Comparison of ENCODE assay signal across 1 cellular context in the genomic region with DNA sequence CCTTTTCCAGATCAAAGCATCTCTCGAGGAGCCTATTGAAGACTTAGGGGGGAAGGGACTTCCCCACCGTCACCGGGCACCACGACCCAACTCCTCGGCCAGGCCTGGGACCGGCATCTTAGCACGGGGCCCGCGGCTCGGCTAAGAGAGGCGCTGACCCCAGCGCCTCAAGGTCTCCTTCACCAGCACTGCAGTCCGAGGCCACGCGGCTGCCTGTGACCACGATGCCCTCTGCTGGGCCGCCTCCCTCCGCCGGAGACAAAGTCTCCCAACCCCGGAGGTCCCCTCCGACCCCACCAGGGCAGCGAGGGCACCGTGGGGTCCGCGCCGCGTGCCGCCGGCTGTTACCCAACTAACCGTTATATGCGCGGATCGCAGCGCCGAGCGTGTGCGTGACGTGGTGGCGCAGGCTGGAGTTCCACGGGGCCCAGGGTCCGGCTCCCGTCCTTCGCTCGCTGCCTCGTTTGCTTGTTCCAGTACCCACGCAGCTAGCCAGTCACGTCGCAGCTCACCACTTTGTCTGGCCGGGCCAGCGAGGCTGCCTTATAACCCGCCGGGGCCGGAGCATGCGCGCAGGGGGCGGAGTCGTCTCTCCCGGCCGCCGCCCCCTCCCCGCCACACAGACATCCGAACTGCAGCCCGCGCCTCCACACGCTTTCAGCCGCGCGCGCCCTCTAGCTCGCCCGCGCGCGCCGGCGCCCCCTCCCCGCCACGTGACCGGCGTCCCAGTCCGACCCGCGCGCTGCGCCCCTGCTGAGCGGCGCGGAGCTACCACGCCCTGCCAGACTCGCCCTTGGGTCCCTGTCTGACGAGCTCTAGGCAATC.
TF ChIP-seq lines count a peak whose summit lies in the region.

A gene with protein sequence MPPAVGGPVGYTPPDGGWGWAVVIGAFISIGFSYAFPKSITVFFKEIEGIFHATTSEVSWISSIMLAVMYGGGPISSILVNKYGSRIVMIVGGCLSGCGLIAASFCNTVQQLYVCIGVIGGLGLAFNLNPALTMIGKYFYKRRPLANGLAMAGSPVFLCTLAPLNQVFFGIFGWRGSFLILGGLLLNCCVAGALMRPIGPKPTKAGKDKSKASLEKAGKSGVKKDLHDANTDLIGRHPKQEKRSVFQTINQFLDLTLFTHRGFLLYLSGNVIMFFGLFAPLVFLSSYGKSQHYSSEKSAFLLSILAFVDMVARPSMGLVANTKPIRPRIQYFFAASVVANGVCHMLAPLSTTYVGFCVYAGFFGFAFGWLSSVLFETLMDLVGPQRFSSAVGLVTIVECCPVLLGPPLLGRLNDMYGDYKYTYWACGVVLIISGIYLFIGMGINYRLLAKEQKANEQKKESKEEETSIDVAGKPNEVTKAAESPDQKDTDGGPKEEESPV (minus strand): TSS at position 519 of the 825 bp plus-strand sequence. CDS start 26,888 bp downstream, outside the sequence.

TF ChIP-seq in HEK293, 187 proteins besides CTCF, POLR2A, EP300 and RAD21 (continued from another document):
- TF ChIP-seq, protein P1, sequence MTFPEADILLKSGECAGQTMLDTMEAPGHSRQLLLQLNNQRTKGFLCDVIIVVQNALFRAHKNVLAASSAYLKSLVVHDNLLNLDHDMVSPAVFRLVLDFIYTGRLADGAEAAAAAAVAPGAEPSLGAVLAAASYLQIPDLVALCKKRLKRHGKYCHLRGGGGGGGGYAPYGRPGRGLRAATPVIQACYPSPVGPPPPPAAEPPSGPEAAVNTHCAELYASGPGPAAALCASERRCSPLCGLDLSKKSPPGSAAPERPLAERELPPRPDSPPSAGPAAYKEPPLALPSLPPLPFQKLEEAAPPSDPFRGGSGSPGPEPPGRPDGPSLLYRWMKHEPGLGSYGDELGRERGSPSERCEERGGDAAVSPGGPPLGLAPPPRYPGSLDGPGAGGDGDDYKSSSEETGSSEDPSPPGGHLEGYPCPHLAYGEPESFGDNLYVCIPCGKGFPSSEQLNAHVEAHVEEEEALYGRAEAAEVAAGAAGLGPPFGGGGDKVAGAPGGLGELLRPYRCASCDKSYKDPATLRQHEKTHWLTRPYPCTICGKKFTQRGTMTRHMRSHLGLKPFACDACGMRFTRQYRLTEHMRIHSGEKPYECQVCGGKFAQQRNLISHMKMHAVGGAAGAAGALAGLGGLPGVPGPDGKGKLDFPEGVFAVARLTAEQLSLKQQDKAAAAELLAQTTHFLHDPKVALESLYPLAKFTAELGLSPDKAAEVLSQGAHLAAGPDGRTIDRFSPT (tag by site-specific recombination; IDR thresholded peaks at IDR 0.05), result peak; percentile 79
- TF ChIP-seq, protein P2, sequence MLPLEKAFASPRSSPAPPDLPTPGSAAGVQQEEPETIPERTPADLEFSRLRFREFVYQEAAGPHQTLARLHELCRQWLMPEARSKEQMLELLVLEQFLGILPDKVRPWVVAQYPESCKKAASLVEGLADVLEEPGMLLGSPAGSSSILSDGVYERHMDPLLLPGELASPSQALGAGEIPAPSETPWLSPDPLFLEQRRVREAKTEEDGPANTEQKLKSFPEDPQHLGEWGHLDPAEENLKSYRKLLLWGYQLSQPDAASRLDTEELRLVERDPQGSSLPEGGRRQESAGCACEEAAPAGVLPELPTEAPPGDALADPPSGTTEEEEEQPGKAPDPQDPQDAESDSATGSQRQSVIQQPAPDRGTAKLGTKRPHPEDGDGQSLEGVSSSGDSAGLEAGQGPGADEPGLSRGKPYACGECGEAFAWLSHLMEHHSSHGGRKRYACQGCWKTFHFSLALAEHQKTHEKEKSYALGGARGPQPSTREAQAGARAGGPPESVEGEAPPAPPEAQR (tag by site-specific recombination; IDR thresholded peaks at IDR 0.05), result no peak
- TF ChIP-seq SETDB1 (IDR thresholded peaks at IDR 0.05; ENCODE audit: insufficient read length, low read length) (no peak), ZNF670 (tag by site-specific recombination; IDR thresholded peaks at IDR 0.05; ENCODE audit: low read depth) (no peak), ZNF785 (tag by site-specific recombination; IDR thresholded peaks at IDR 0.05) (0 out of 2 replicates have a peak, but pooled peaks have one; percentile 61), ZSCAN23 (tag by site-specific recombination; IDR thresholded peaks at IDR 0.05) (no peak), ZNF792 (tag by site-specific recombination; IDR thresholded peaks at IDR 0.05) (peak; percentile 74; the same call in 1 of the 2 replicates), ZNF394 (tag by site-specific recombination; IDR thresholded peaks at IDR 0.05; ENCODE audit: borderline replicate concordance) (0 out of 2 replicates have a peak, but pooled peaks have one; percentile 35), SP3 (tag by site-specific recombination; IDR thresholded peaks at IDR 0.05) (peak; percentile 73), ZNF23 (tag by site-specific recombination; IDR thresholded peaks at IDR 0.05; ENCODE audit: borderline replicate concordance) (no peak), ZNF202 (tag by site-specific recombination; IDR thresholded peaks at IDR 0.05; ENCODE audit: borderline replicate concordance) (no peak), ZNF10 (tag by site-specific recombination; IDR thresholded peaks at IDR 0.05) (no peak; the same call in 1 of the 2 replicates), EGR2 (tag by site-specific recombination; IDR thresholded peaks at IDR 0.05; ENCODE audit: low read depth) (peak; percentile 64), RBAK (tag by site-specific recombination; IDR thresholded peaks at IDR 0.05) (no peak), ZNF791 (tag by site-specific recombination; IDR thresholded peaks at IDR 0.05) (no peak), ZNF624 (tag by site-specific recombination; IDR thresholded peaks at IDR 0.05) (0 out of 2 replicates have a peak, but pooled peaks have one; percentile 77), ZNF37A (tag by site-specific recombination; IDR thresholded peaks at IDR 0.05) (no peak), ZNF830 (tag by site-specific recombination; IDR thresholded peaks at IDR 0.05; ENCODE audit: low read depth) (no peak), ZNF654 (tag by site-specific recombination; IDR thresholded peaks at IDR 0.05; ENCODE audit: low read depth) (no peak), HOXA7 (CRISPR knock-in tag; IDR thresholded peaks at IDR 0.05; ENCODE audit: borderline replicate concordance) (no peak), ZNF175 (tag by site-specific recombination; IDR thresholded peaks at IDR 0.05) (no peak)
- TF ChIP-seq, protein P3, sequence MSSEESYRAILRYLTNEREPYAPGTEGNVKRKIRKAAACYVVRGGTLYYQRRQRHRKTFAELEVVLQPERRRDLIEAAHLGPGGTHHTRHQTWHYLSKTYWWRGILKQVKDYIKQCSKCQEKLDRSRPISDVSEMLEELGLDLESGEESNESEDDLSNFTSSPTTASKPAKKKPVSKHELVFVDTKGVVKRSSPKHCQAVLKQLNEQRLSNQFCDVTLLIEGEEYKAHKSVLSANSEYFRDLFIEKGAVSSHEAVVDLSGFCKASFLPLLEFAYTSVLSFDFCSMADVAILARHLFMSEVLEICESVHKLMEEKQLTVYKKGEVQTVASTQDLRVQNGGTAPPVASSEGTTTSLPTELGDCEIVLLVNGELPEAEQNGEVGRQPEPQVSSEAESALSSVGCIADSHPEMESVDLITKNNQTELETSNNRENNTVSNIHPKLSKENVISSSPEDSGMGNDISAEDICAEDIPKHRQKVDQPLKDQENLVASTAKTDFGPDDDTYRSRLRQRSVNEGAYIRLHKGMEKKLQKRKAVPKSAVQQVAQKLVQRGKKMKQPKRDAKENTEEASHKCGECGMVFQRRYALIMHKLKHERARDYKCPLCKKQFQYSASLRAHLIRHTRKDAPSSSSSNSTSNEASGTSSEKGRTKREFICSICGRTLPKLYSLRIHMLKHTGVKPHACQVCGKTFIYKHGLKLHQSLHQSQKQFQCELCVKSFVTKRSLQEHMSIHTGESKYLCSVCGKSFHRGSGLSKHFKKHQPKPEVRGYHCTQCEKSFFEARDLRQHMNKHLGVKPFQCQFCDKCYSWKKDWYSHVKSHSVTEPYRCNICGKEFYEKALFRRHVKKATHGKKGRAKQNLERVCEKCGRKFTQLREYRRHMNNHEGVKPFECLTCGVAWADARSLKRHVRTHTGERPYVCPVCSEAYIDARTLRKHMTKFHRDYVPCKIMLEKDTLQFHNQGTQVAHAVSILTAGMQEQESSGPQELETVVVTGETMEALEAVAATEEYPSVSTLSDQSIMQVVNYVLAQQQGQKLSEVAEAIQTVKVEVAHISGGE (tag by site-specific recombination; conservative IDR thresholded peaks at IDR 0.05; ENCODE audit: low read depth), result 0 out of 2 replicates have a peak, but pooled peaks have one; percentile 28
- TF ChIP-seq, protein P4, sequence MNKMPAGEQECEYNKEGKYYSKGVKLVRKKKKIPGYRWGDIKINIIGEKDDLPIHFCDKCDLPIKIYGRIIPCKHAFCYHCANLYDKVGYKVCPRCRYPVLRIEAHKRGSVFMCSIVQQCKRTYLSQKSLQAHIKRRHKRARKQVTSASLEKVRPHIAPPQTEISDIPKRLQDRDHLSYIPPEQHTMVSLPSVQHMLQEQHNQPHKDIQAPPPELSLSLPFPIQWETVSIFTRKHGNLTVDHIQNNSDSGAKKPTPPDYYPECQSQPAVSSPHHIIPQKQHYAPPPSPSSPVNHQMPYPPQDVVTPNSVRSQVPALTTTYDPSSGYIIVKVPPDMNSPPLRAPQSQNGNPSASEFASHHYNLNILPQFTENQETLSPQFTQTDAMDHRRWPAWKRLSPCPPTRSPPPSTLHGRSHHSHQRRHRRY (tag by site-specific recombination; IDR thresholded peaks at IDR 0.05), result 0 out of 2 replicates have a peak, but pooled peaks have one; percentile 55
- TF ChIP-seq, protein P5, sequence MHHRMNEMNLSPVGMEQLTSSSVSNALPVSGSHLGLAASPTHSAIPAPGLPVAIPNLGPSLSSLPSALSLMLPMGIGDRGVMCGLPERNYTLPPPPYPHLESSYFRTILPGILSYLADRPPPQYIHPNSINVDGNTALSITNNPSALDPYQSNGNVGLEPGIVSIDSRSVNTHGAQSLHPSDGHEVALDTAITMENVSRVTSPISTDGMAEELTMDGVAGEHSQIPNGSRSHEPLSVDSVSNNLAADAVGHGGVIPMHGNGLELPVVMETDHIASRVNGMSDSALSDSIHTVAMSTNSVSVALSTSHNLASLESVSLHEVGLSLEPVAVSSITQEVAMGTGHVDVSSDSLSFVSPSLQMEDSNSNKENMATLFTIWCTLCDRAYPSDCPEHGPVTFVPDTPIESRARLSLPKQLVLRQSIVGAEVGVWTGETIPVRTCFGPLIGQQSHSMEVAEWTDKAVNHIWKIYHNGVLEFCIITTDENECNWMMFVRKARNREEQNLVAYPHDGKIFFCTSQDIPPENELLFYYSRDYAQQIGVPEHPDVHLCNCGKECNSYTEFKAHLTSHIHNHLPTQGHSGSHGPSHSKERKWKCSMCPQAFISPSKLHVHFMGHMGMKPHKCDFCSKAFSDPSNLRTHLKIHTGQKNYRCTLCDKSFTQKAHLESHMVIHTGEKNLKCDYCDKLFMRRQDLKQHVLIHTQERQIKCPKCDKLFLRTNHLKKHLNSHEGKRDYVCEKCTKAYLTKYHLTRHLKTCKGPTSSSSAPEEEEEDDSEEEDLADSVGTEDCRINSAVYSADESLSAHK (tag by site-specific recombination; IDR thresholded peaks at IDR 0.05), result peak; percentile 33
